In the genomic region with DNA sequence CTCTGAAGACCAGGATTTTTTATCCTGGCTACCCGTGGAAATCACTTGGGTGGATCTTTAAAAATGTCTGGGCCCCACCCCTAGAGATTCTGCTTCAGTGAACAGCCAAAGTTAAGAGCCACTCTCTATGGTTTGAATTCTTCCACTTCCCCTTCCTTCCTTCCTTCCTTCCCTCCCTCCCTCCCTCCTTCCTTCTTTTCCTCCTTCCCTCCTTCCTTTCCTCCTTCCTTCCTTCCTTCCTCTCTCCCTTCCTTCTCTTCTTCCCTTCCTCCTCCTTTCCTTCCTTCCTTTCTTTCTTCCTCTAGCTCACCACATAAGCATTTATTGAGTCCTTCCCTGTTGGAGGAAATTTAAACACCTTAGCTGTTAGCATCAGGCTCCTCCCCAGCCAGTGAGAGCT, we compare ENCODE assay signal across 34 cellular contexts.
"Had no signal": no experiment of that assay in that cellular context is flagged by ENCODE, and none has a peak within 500 bp of the region (broad histone marks: within the 10 kb centered on the region; RNA-seq: fewer than 3 reads in every experiment).

No MANE protein-coding gene starts in this region.

- H3K36me3 ChIP-seq: brain microvascular endothelial cell, SJSA1 had no signal

- H3K27ac Mint-ChIP-seq: activated CD4-positive, alpha-beta T cell treated with anti-CD3 and anti-CD28 coated beads for 36 hours; activated CD4-positive, alpha-beta T cell treated with anti-CD3 and anti-CD28 coated beads, Interleukin-2, amount 10 ng/mL, durations not matched to agents 7 days and 5 days; activated CD8-positive, alpha-beta memory T cell treated with anti-CD3 and anti-CD28 coated beads, Interleukin-2, amount 10 ng/mL, durations not matched to agents 7 days and 5 days; activated naive CD8-positive, alpha-beta T cell treated with anti-CD3 and anti-CD28 coated beads for 36 hours; activated T-cell treated with anti-CD3 and anti-CD28 coated beads, Interleukin-2, amount 50 U/mL, for 72 hours; activated T-helper 17 cell treated with anti-CD3 and anti-CD28 coated beads, Interleukin-2, amount 50 U/mL, for 72 hours; T-helper 1 cell treated with Interleukin-12 subunit alpha and Interleukin-12 subunit beta and Interleukin-4 antibody, amounts not matched to agents 30 μg/mL and 1 μg/mL, for 36 hours; T-helper 2 cell treated with Interferon-gamma antibody and Interleukin-4, amounts not matched to agents 5 μg/mL and 100 μg/mL, for 36 hours had no signal

- FAIRE-seq: TTC549 had no signal

- H3K4me2 ChIP-seq: SK-N-SH had no signal

- H3K36me3 Mint-ChIP-seq: activated CD8-positive, alpha-beta memory T cell treated with anti-CD3 and anti-CD28 coated beads, Interleukin-2, amount 10 ng/mL, durations not matched to agents 7 days and 5 days had no signal

- H3K27me3 Mint-ChIP-seq: activated CD4-positive, alpha-beta T cell treated with anti-CD3 and anti-CD28 coated beads for 36 hours; activated CD4-positive, alpha-beta T cell treated with anti-CD3 and anti-CD28 coated beads, Interleukin-2, amount 10 ng/mL, durations not matched to agents 7 days and 5 days; activated CD8-positive, alpha-beta memory T cell treated with anti-CD3 and anti-CD28 coated beads, Interleukin-2, amount 10 ng/mL, durations not matched to agents 7 days and 5 days; activated naive CD8-positive, alpha-beta T cell treated with anti-CD3 and anti-CD28 coated beads for 36 hours; activated T-helper 17 cell treated with anti-CD3 and anti-CD28 coated beads, Interleukin-2, amount 50 U/mL, for 72 hours had no signal

- H3K9ac ChIP-seq: SK-N-SH had no signal

- H3K4me3 ChIP-seq: SJSA1 had no signal

- H3K27me3 ChIP-seq: brain microvascular endothelial cell, SJSA1 had no signal

- H3K4me3 Mint-ChIP-seq: activated CD4-positive, alpha-beta T cell treated with anti-CD3 and anti-CD28 coated beads for 36 hours; activated CD4-positive, alpha-beta T cell treated with anti-CD3 and anti-CD28 coated beads, Interleukin-2, amount 10 ng/mL, durations not matched to agents 7 days and 5 days; activated CD8-positive, alpha-beta memory T cell treated with anti-CD3 and anti-CD28 coated beads, Interleukin-2, amount 10 ng/mL, durations not matched to agents 7 days and 5 days; activated naive CD8-positive, alpha-beta T cell treated with anti-CD3 and anti-CD28 coated beads for 36 hours; activated T-cell treated with anti-CD3 and anti-CD28 coated beads, Interleukin-2, amount 50 U/mL, for 72 hours; activated T-helper 17 cell treated with anti-CD3 and anti-CD28 coated beads, Interleukin-2, amount 50 U/mL, for 72 hours; T-helper 1 cell treated with Interleukin-12 subunit alpha and Interleukin-12 subunit beta and Interleukin-4 antibody, amounts not matched to agents 30 μg/mL and 1 μg/mL, for 36 hours; T-helper 2 cell treated with Interferon-gamma antibody and Interleukin-4, amounts not matched to agents 5 μg/mL and 100 μg/mL, for 36 hours had no signal

- H3K27ac ChIP-seq: brain microvascular endothelial cell, SJSA1 had no signal

- ATAC-seq: activated CD4-positive, alpha-beta T cell treated with anti-CD3 and anti-CD28 coated beads for 36 hours; activated CD4-positive, CD25-positive, alpha-beta regulatory T cell treated with anti-CD3 and anti-CD28 coated beads, Interleukin-2, amount 50 U/mL, for 24 hours; activated CD8-positive, alpha-beta memory T cell treated with anti-CD3 and anti-CD28 coated beads, Interleukin-2, amount 10 ng/mL, durations not matched to agents 7 days and 5 days; activated T-cell treated with anti-CD3 and anti-CD28 coated beads, Interleukin-2, amount 50 U/mL, for 72 hours; activated T-helper 17 cell treated with anti-CD3 and anti-CD28 coated beads, Interleukin-2, amount 50 U/mL, for 72 hours; Panc1 had no signal

- H3K9me3 ChIP-seq: SJSA1, SK-N-SH had no signal

- H3K9me3 Mint-ChIP-seq: activated CD4-positive, alpha-beta T cell treated with anti-CD3 and anti-CD28 coated beads, Interleukin-2, amount 10 ng/mL, durations not matched to agents 7 days and 5 days; activated naive CD8-positive, alpha-beta T cell treated with anti-CD3 and anti-CD28 coated beads for 36 hours; activated T-cell treated with anti-CD3 and anti-CD28 coated beads, Interleukin-2, amount 50 U/mL, for 72 hours; activated T-helper 17 cell treated with anti-CD3 and anti-CD28 coated beads, Interleukin-2, amount 50 U/mL, for 72 hours; T-helper 1 cell treated with Interleukin-12 subunit alpha and Interleukin-12 subunit beta and Interleukin-4 antibody, amounts not matched to agents 30 μg/mL and 1 μg/mL, for 36 hours; T-helper 2 cell treated with Interferon-gamma antibody and Interleukin-4, amounts not matched to agents 5 μg/mL and 100 μg/mL, for 36 hours had no signal

- DNase-seq: activated CD4-positive, alpha-beta T cell treated with anti-CD3 and anti-CD28 coated beads for 36 hours; activated CD4-positive, alpha-beta T cell treated with anti-CD3 and anti-CD28 coated beads, Interleukin-2, amount 10 ng/mL, durations not matched to agents 7 days and 5 days; activated CD4-positive, alpha-beta T cell treated with anti-CD3 and anti-CD28 coated beads, Interleukin-2, amount 50 U/mL, for 48 hours; activated CD8-positive, alpha-beta memory T cell treated with anti-CD3 and anti-CD28 coated beads for 24 hours; activated CD8-positive, alpha-beta memory T cell treated with anti-CD3 and anti-CD28 coated beads, Interleukin-2, amount 10 ng/mL, durations not matched to agents 7 days and 5 days; activated CD8-positive, alpha-beta memory T cell treated with anti-CD3 and anti-CD28 coated beads, Interleukin-2, amount 50 U/mL, for 48 hours; activated effector memory CD4-positive, alpha-beta T cell treated with anti-CD3 and anti-CD28 coated beads, Interleukin-2, amount 50 U/mL, for 16 hours; activated naive CD4-positive, alpha-beta T cell; activated naive CD4-positive, alpha-beta T cell treated with anti-CD3 and anti-CD28 coated beads, Interleukin-2, amount 50 U/mL, for 16 hours; activated naive CD8-positive, alpha-beta T cell treated with anti-CD3 and anti-CD28 coated beads for 36 hours; activated T-cell treated with anti-CD3 and anti-CD28 coated beads, Interleukin-2, amount 50 U/mL, for 72 hours; amniotic stem cell; aorta; brain microvascular endothelial cell; central memory CD4-positive, alpha-beta T cell; Karpas-422; NCI-H1105; NCI-H1417 treated with DMSO at 0.1 percent for 48 hours; NCI-H1694; NCI-H1930; NCI-H2081 treated with DMSO at 0.1 percent for 48 hours; NCI-H226; NCI-H446 treated with DMSO at 0.1 percent for 48 hours; NCI-H524; NCI-H69; SHP77 treated with DMSO at 0.1 percent for 48 hours; SK-N-SH had no signal
